In the genomic region with DNA sequence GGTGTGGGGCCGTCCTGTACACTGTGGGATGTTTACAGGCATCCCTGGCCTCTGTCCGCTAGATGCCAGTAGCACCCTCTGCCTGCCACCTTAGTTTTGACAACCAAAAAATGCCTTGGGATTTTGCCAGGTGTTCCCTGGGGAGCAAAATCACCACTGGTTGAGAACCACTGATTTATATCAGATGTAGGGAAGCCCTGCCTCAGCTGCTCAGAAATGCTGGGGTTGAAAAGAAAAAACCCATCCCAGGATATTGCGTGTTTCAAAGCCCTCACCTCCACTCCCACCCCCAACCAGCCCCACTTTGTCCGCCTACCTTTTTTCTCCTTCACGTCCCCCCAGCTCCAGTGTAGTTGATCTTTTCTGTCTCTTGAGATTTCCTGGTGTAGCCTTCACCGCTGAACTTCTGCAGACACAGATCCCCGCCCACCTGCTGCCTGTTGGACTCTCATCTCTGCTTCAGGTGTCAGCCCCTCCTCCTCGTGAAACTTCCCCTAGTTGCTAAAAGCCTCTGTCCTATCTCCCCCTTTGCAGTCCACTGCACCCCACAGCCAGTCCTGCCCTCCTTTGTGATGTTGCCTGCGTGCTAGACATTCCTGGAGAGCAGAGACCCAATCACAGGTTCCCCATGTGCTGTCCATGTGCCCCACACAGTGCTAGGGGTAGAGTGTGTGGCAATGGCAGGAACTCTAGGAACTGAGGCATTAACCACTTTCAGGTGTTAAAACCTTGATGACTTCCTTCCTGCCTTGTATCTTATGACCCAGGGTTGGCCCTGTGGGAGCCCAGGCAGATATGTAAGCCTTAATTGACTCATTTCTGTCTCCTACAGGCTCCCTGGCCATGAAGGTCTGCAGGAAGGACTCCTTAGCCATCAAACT, we compare ENCODE assay signal across 8 cellular contexts.
DNase-seq lines count a peak whose midpoint lies in the region; ATAC-seq, FAIRE-seq and TF ChIP-seq lines count a peak whose summit lies in the region.

No MANE protein-coding gene starts in this region.

- WGBS in sigmoid colon, 2 donors = 54 to 59% methylated on average over 9 of the region's 9 CpGs

- no peaks in the 10 kb centered on the region for H3K27me3 Mint-ChIP-seq in type B pancreatic cell

- H3K36me3 Mint-ChIP-seq in type B pancreatic cell = peaks cover 3% of the 10 kb centered on the region

- H3K27ac ChIP-seq in A673 (ENCODE audit: low read depth, low read length, poor library complexity, severe bottlenecking) = no peak overlapping the region
- H3K27ac ChIP-seq in kidney (ENCODE audit: low read depth in 2 of 2, low read length in 2 of 2) = peak overlapping the region in 1 of 2 donors; percentile 16
- H3K27ac ChIP-seq in sigmoid colon = no peak overlapping the region

- no peaks in the 10 kb centered on the region for H3K9me3 ChIP-seq in A673 (ENCODE audit: low read depth, low read length, poor library complexity, severe bottlenecking)
- no peaks in the 10 kb centered on the region for H3K9me3 ChIP-seq in kidney (ENCODE audit: control insufficient read depth in 1 of 2, low read length in 2 of 2)
- no peaks in the 10 kb centered on the region for H3K9me3 ChIP-seq in sigmoid colon

- H3K4me3 ChIP-seq in A673 (ENCODE audit: low read depth, low read length, poor library complexity, severe bottlenecking) (no peak overlapping the region), kidney (ENCODE audit: low read length in 2 of 2) (no peak overlapping the region), sigmoid colon (no peak overlapping the region)

- ATAC-seq in GM18505 (IDR thresholded peaks at IDR 0.05; ENCODE audit: unreplicated experiment) (peak; percentile 87), HG02870 (IDR thresholded peaks at IDR 0.05; ENCODE audit: unreplicated experiment) (peak; percentile 81)

- no peaks in the 10 kb centered on the region for H3K36me3 ChIP-seq in A673 (ENCODE audit: insufficient read depth, low read length, poor library complexity, severe bottlenecking)
- H3K36me3 ChIP-seq in kidney (ENCODE audit: control insufficient read depth in 1 of 2, insufficient read depth in 2 of 2, low read length in 2 of 2) = no peaks in the 10 kb centered on the region
- no peaks in the 10 kb centered on the region for H3K36me3 ChIP-seq in sigmoid colon

- POLR2A ChIA-PET in A673 (lab: Charles Lee; ENCODE audit: low non-redundant PET) = no interaction called here

- H3K27me3 ChIP-seq in A673 (replicated peaks; ENCODE audit: insufficient read depth, low read depth, low read length, poor library complexity) = peaks cover 3% of the 10 kb centered on the region
- H3K27me3 ChIP-seq in sigmoid colon = no peaks in the 10 kb centered on the region

- TF ChIP-seq POLR2A in GM18505 (IDR thresholded peaks at IDR 0.05; ENCODE audit: borderline replicate concordance, extremely low read depth, insufficient read depth, insufficient read length) (peak; percentile 11), sigmoid colon (IDR thresholded peaks at IDR 0.05) (no peak)

- no TSS peak for BruUV-seq in A673 (replicated peaks; lab: Mats Ljungman, UMichigan)

- DNase-seq in A673 (ENCODE audit: low spot score) (peak; percentile 82), RPMI7951 (ENCODE audit: low read depth) (peak; percentile 31), kidney (no peak), type B pancreatic cell (ENCODE audit: extremely low spot score, unreplicated experiment) (no peak), sigmoid colon (no peak), DMS79 (lab: John Stamatoyannopoulos, UW) (no peak)

- H3K9me3 Mint-ChIP-seq in type B pancreatic cell = no peaks in the 10 kb centered on the region

- intact Hi-C loops in A673 (cut with micrococcal nuclease; ENCODE audit: unreplicated experiment) = loop anchor here (2.0 kb wide), 1 partner anchor 101 kb away; no protein-coding TSS in a partner anchor
- intact Hi-C loops in kidney (cut with DNase I) = no loop called here
- intact Hi-C loops in sigmoid colon (cut with DNase I) = no loop called here

- no peak for TF ChIP-seq EP300 in sigmoid colon (IDR thresholded peaks at IDR 0.05)

- FAIRE-seq in kidney (lab: Jason Lieb, UNC) = no peak

- TF ChIP-seq CTCF in A673 (conservative IDR thresholded peaks at IDR 0.05; ENCODE audit: low read depth, low read length) = peak; percentile 68
- TF ChIP-seq CTCF in kidney (IDR thresholded peaks at IDR 0.05; ENCODE audit: borderline replicate concordance, extremely low read depth, insufficient read depth) = peak; percentile 52
- no peak for TF ChIP-seq CTCF in type B pancreatic cell (conservative IDR thresholded peaks at IDR 0.05)
- no peak for TF ChIP-seq CTCF in sigmoid colon (IDR thresholded peaks at IDR 0.05)

- H3K4me1 ChIP-seq in A673 (ENCODE audit: insufficient read depth, low read length, poor library complexity, severe bottlenecking) (peaks cover 12% of the 10 kb centered on the region), kidney (ENCODE audit: control insufficient read depth in 1 of 2, insufficient read depth in 1 of 2, low read depth in 1 of 2, low read length in 2 of 2) (no peaks in the 10 kb centered on the region), sigmoid colon (no peaks in the 10 kb centered on the region)

- no peaks in the 10 kb centered on the region for H3K4me1 Mint-ChIP-seq in type B pancreatic cell (ENCODE audit: unreplicated experiment)

- H3K27ac Mint-ChIP-seq in type B pancreatic cell = no peak overlapping the region

- H3K9ac ChIP-seq in kidney (ENCODE audit: low read length in 2 of 2) = no peak overlapping the region

- H3K4me3 Mint-ChIP-seq in type B pancreatic cell = no peak overlapping the region

- CTCF ChIA-PET in A673 (lab: Charles Lee) = interaction anchor here (1.0 kb wide), 1 partner anchor 99 kb away, joined by 3 read pairs; the partner anchor contains the start of gene TBC1D7

Comparison
In these comparisons a context has a peak if more than half of its experiments do, and no peak if none do; other contexts are left out.
1. DNase-seq: peak in A673 (single experiment) and RPMI7951 (single experiment); none in kidney (single experiment), type B pancreatic cell (single experiment), sigmoid colon (single experiment) and DMS79 (single experiment).
2. CTCF ChIP-seq: peak in A673 (single experiment) and kidney (single experiment); none in type B pancreatic cell (single experiment) and sigmoid colon (0 of 4).